Comparison of ENCODE assay signal across 18 cellular contexts in the genomic region with DNA sequence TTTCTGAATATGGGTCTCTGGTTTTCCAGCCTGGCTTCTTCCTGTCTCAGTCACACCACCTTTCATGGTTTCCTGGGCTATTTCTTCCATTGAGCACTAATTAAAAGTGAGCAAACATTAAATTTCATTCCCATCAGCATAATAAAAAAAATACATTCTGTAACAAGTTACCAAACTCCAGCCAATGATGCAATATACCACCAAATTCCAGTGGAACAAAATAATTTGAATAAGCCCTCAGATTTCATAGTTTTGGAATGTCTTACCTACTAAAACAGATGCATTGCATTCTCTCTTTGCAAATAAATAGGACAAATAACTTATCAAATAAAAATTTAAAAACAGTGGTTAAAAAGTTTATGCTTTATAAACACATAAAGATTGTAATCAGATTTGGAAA.
DNase-seq lines count a peak whose midpoint lies in the region; ATAC-seq and TF ChIP-seq lines count a peak whose summit lies in the region.
"Had no signal": no experiment of that assay in that cellular context is flagged by ENCODE, and none has a peak within 500 bp of the region (broad histone marks: within the 10 kb centered on the region; RNA-seq: fewer than 3 reads in every experiment).

No MANE protein-coding gene starts in this region.

- no peak for TF ChIP-seq POLR2A in stomach (IDR thresholded peaks at IDR 0.05)

- H3K4me1 ChIP-seq in adipocyte (ENCODE audit: control insufficient read depth, insufficient read depth, low read length) (peaks cover 26% of the 10 kb centered on the region), stomach (peaks cover 12 to 34% (median 23%) of the 10 kb centered on the region in 4 donors)

- no peak overlapping the region for H3K4me3 ChIP-seq in adipocyte (ENCODE audit: low read length)
- H3K4me3 ChIP-seq in stomach: no peak overlapping the region

- peak; percentile 42 for DNase-seq in AG20443 (ENCODE audit: low spot score)
- DNase-seq in GM04503 (ENCODE audit: low read depth): peak; percentile 60
- DNase-seq in adipocyte (ENCODE audit: low read depth): peak; percentile 73
- DNase-seq in fibroblast of peridontal ligament (ENCODE audit: extremely low read depth): peak; percentile 68
- no peak for DNase-seq in globus pallidus (ENCODE audit: low spot score)
- DNase-seq in stomach: no peak
- DNase-seq in hippocampal formation (lab: John Stamatoyannopoulos, UW): no peak
- DNase-seq: KG1; NCI-H1105; NCI-H2029 treated with DMSO at 0.1 percent for 48 hours; NCI-H226; NCI-H510A treated with DMSO at 0.1 percent for 48 hours; NCI-H748 treated with DMSO at 0.1 percent for 48 hours; NK-92 treated with Interleukin-12 subunit alpha and Interleukin-12 subunit beta, amount 100 ng/mL, for 24 hours; SIG-M5; T-helper 1 cell had no signal

- H3K9me3 ChIP-seq in adipocyte (ENCODE audit: control insufficient read depth, low read length): no peaks in the 10 kb centered on the region
- H3K9me3 ChIP-seq in stomach: no peaks in the 10 kb centered on the region

- no peak overlapping the region for H3K9ac ChIP-seq in adipocyte (ENCODE audit: low read length)

- no peak for TF ChIP-seq CTCF in stomach (IDR thresholded peaks at IDR 0.05)

- TF ChIP-seq EP300 in stomach (IDR thresholded peaks at IDR 0.05): no peak

- H3K27me3 ChIP-seq in adipocyte (replicated peaks; ENCODE audit: control insufficient read depth, insufficient read depth, low read length) (peaks cover 8% of the 10 kb centered on the region), stomach (peaks cover 0 to 93% (median 10%) of the 10 kb centered on the region in 3 donors)

- intact Hi-C loops in stomach (cut with DNase I; ENCODE audit: low total_unique reads): no loop called here

- no peak for ATAC-seq in GM21737 (IDR thresholded peaks at IDR 0.05; ENCODE audit: unreplicated experiment)
- ATAC-seq: Panc1 had no signal

- H3K36me3 ChIP-seq in adipocyte (ENCODE audit: control insufficient read depth, insufficient read depth, low read length, severe bottlenecking) (no peaks in the 10 kb centered on the region), stomach (no peaks in the 10 kb centered on the region)

- no peak overlapping the region for H3K27ac ChIP-seq in stomach

Comparison
In these comparisons a context has a peak if more than half of its experiments do, and no peak if none do; other contexts are left out.
1. DNase-seq: peak in AG20443 (single experiment), GM04503 (single experiment), adipocyte (single experiment) and fibroblast of peridontal ligament (single experiment); none in globus pallidus (single experiment), stomach (single experiment) and hippocampal formation (0 of 2).